ENCODE assay signal across 16 cellular contexts in the genomic region with DNA sequence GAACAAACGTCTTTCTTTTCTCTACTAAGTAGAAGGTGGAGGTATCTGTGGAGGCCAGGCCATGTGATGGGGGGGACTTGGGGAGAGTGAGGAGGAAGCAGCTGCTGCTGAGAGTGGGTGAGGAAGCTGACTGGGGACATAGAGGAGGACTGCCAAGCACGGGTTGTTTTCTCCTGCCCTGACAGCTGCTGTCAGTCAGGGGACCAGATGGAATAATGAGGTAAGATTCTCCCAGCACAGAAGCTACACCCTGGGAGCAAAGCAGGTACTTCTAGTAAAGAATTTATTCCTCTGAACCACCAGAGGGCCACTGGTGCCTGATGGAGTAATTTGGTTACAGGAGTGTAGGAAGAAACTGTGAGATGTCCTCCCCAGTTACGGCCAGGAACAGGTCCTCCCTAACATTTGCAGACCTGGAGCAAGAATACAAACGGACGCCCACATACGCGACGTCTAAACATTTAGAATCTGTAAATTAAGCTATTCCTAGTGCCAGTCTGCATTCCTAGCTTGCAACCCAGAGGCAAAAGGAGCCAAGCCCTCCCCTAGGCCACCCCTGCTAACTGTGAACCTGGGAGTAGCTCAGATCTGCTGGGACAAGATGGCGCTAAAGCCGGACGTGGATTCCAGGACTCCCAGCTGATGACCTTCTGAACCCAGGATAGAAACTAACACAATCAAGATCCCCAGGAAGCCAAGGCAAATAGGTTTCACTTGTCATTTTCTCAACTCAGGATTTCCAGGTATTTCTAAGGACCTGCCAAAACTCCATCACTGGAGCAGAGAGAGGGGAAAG. TPM values are rescaled to one million over a fixed set of nuclear protein-coding genes. Genes with fewer than 3 reads are reported as not detected.
DNase-seq lines count a peak whose midpoint lies in the region; ATAC-seq and TF ChIP-seq lines count a peak whose summit lies in the region.
"Had no signal": no experiment of that assay in that cellular context is flagged by ENCODE, and none has a peak within 500 bp of the region (broad histone marks: within the 10 kb centered on the region; RNA-seq: fewer than 3 reads in every experiment).

No MANE protein-coding gene starts in this region.

- H3K4me3 ChIP-seq in PC-3 (ENCODE audit: low read length), result no peak overlapping the region
- H3K4me3 ChIP-seq: skin epidermis, tibial nerve had no signal

- H3K27ac Mint-ChIP-seq in memory B cell (peak overlapping the region; percentile 94), Calu3 (ENCODE audit: unreplicated experiment) (no peak overlapping the region)
- H3K27ac Mint-ChIP-seq: natural killer cell; T-helper 2 cell treated with Interferon-gamma antibody and Interleukin-4, amounts not matched to agents 5 μg/mL and 100 μg/mL, for 36 hours had no signal

- POLR2A ChIA-PET in PC-3 (lab: Charles Lee; ENCODE audit: unreplicated experiment), result no interaction called here

- H3K9me2 ChIP-seq in PC-3 (replicated peaks; ENCODE audit: low read length), result no peaks in the 10 kb centered on the region

- TF ChIP-seq CTCF in GM13977 (IDR thresholded peaks at IDR 0.05; ENCODE audit: extremely low read depth, insufficient read depth, missing control alignments) (peak; percentile 16), PC-3 (conservative IDR thresholded peaks at IDR 0.05; ENCODE audit: low read depth, low read length) (peak; percentile 14; the same call in 1 of the 2 replicates), Calu3 (IDR thresholded peaks at IDR 0.05; ENCODE audit: unreplicated experiment) (no peak)

- CTCF ChIA-PET in PC-3 (lab: Charles Lee), result no interaction called here
- CTCF ChIA-PET in Calu3 (lab: Charles Lee), result interaction anchor here (0.7 to 0.9 kb wide), 2 partner anchors 11 to 170 kb away, joined by 3 to 5 read pairs; no protein-coding TSS in a partner anchor

- peak; percentile 97 for DNase-seq in DMS 273 treated with DMSO at 0.1 percent for 48 hours (lab: John Stamatoyannopoulos, UW)
- DNase-seq in GM13977 (ENCODE audit: low spot score), result no peak
- DNase-seq in PC-3, result peak; percentile 14
- no peak for DNase-seq in memory B cell (ENCODE audit: low spot score in 2 of 2)
- no peak for DNase-seq in Calu3
- DNase-seq in NOMO-1 treated with DMSO at 0.1 percent for 48 hours (lab: John Stamatoyannopoulos, UW; ENCODE audit: unreplicated experiment), result no peak
- DNase-seq in COLO668 (lab: John Stamatoyannopoulos, UW; ENCODE audit: unreplicated experiment), result no peak
- DNase-seq: activated CD8-positive, alpha-beta memory T cell treated with anti-CD3 and anti-CD28 coated beads, Interleukin-2, amount 50 U/mL, for 48 hours; effector memory CD4-positive, alpha-beta T cell; natural killer cell; NCI-H1930; OCI-M1 had no signal

- no peaks in the 10 kb centered on the region for H3F3A ChIP-seq in PC-3 (ENCODE audit: low read length, unreplicated experiment)

- BruUV-seq in PC-3 (replicated peaks; lab: Mats Ljungman, UMichigan) (no TSS peak), Calu3 (replicated peaks; lab: Mats Ljungman, UMichigan) (no TSS peak)

- in situ Hi-C loops in GM13977 (cut with MboI; ENCODE audit: low pct_unique_long_range_greater_than_20kb, low sequenced_read_pairs, unreplicated experiment), result no loop called here

- H3K4me3 Mint-ChIP-seq in memory B cell (peak overlapping the region; percentile 49), Calu3 (ENCODE audit: low read depth, unreplicated experiment) (no peak overlapping the region)
- H3K4me3 Mint-ChIP-seq: natural killer cell; T-helper 2 cell treated with Interferon-gamma antibody and Interleukin-4, amounts not matched to agents 5 μg/mL and 100 μg/mL, for 36 hours had no signal

- no peak overlapping the region for H3K4me2 ChIP-seq in PC-3 (ENCODE audit: low read length)

- H3K36me3 Mint-ChIP-seq in memory B cell, result no peaks in the 10 kb centered on the region
- H3K36me3 Mint-ChIP-seq in Calu3 (ENCODE audit: insufficient read depth, unreplicated experiment), result no peaks in the 10 kb centered on the region
- H3K36me3 Mint-ChIP-seq: natural killer cell had no signal

- no peaks in the 10 kb centered on the region for H3K36me3 ChIP-seq in PC-3 (ENCODE audit: low read depth, low read length)

- H3K79me2 ChIP-seq in PC-3 (ENCODE audit: low read length), result no peaks in the 10 kb centered on the region

- no peaks in the 10 kb centered on the region for H3K9me3 ChIP-seq in PC-3 (ENCODE audit: low read length)
- H3K9me3 ChIP-seq: tibial nerve had no signal

- H3K27me3 Mint-ChIP-seq in memory B cell (no peaks in the 10 kb centered on the region), Calu3 (ENCODE audit: unreplicated experiment) (peaks cover 13% of the 10 kb centered on the region)

- H3K4me1 ChIP-seq in PC-3 (ENCODE audit: insufficient read depth, low read length), result no peaks in the 10 kb centered on the region
- H3K4me1 ChIP-seq: tibial nerve had no signal

- no peak overlapping the region for H3K27ac ChIP-seq in PC-3 (ENCODE audit: low read length)
- H3K27ac ChIP-seq: skin epidermis, tibial nerve had no signal

- H3K9ac ChIP-seq in PC-3 (ENCODE audit: low read length), result no peak overlapping the region

- H3K27me3 ChIP-seq in PC-3 (ENCODE audit: low read length), result no peaks in the 10 kb centered on the region; the same call in none of the 2 replicates
- H3K27me3 ChIP-seq: tibial nerve had no signal

- no peaks in the 10 kb centered on the region for H4K20me1 ChIP-seq in PC-3 (ENCODE audit: low read length)

- intact Hi-C loops in PC-3 (cut with micrococcal nuclease), result no loop called here
- intact Hi-C loops in Calu3 (cut with micrococcal nuclease; ENCODE audit: unreplicated experiment), result no loop called here

- no peak for ATAC-seq in PC-3
- peak; percentile 15 for ATAC-seq in memory B cell (ENCODE audit: low read depth)
- no peak for ATAC-seq in GM18498 (IDR thresholded peaks at IDR 0.05; ENCODE audit: unreplicated experiment)
- ATAC-seq: natural killer cell had no signal

- no peak overlapping the region for H2AFZ ChIP-seq in PC-3 (ENCODE audit: low read length)

- H3K4me1 Mint-ChIP-seq in memory B cell (peaks cover 70% of the 10 kb centered on the region), Calu3 (ENCODE audit: low read depth, unreplicated experiment) (no peaks in the 10 kb centered on the region)

- H3K9me3 Mint-ChIP-seq in memory B cell, result peaks cover 1% of the 10 kb centered on the region
- H3K9me3 Mint-ChIP-seq in Calu3 (ENCODE audit: low read depth, unreplicated experiment), result no peaks in the 10 kb centered on the region
- H3K9me3 Mint-ChIP-seq: natural killer cell; T-helper 2 cell treated with Interferon-gamma antibody and Interleukin-4, amounts not matched to agents 5 μg/mL and 100 μg/mL, for 36 hours had no signal

RNA-seq across cellular contexts. Expression of gene CRYGS, which starts 14.8 kb away (rescaled TPM):
- total RNA-seq in PC-3 (2014; rRNA removed) (3.4 and 4.4 TPM in 2 replicates), Calu3 (2022) (7.2 and 9.5 TPM in 2 replicates)

RNA-seq across cellular contexts. Expression of gene TBCCD1, which starts 37.7 kb away (rescaled TPM):
- 16.6 and 17.0 TPM in 2 replicates for total RNA-seq in PC-3 (2014; rRNA removed)
- total RNA-seq in Calu3 (2022), result 21.0 and 25.1 TPM in 2 replicates

RNA-seq across cellular contexts. Expression of gene DNAJB11, which starts 41.1 kb away (rescaled TPM):
- total RNA-seq in PC-3 (2014; rRNA removed) (117 and 120 TPM in 2 replicates), Calu3 (2022) (171 and 181 TPM in 2 replicates)

Comparison
In these comparisons a context has a peak if more than half of its experiments do, and no peak if none do; other contexts are left out.
1. DNase-seq: peak in DMS 273 treated with DMSO at 0.1 percent for 48 hours (single experiment) and PC-3 (single experiment); none in GM13977 (single experiment), memory B cell (0 of 2), Calu3 (single experiment), NOMO-1 treated with DMSO at 0.1 percent for 48 hours (single experiment) and COLO668 (single experiment).